ENCODE assay signal across 15 cellular contexts in the genomic region with DNA sequence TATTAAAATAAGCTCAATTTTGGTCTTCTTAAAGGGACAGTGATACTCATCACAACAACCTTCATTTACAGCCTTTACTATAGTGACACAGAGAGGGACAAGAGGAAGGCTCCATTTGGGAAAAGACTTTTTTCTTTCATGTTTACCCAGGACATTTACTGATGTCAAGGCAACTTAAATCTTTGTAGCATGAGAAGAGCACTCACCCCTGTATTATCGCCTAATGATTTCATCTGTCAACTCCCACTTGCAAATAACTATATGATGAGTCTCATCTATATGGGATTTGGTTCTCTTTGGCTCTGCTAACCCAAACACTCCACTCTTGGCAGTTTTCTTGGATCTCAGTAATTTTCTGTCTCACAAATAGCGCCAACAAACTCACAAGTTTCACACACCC. TPM values are rescaled to one million over a fixed set of nuclear protein-coding genes. Genes with fewer than 3 reads are reported as not detected.
"Had no signal": no experiment of that assay in that cellular context is flagged by ENCODE, and none has a peak within 500 bp of the region (broad histone marks: within the 10 kb centered on the region; RNA-seq: fewer than 3 reads in every experiment).

No MANE protein-coding gene starts in this region.

- H3K4me3 Mint-ChIP-seq: activated naive CD4-positive, alpha-beta T cell treated with anti-CD3 and anti-CD28 coated beads for 36 hours; activated T-helper 17 cell treated with anti-CD3 and anti-CD28 coated beads, Interleukin-2, amount 50 U/mL, for 72 hours; neural crest cell; stimulated activated memory B cell treated with anti-CD40 and anti-IgM and Interleukin-4, amounts not matched to agents 10 μg/mL and 1 μg/mL and 100 μg/mL, for 72 hours; T-helper 2 cell treated with Interferon-gamma antibody and Interleukin-4, amounts not matched to agents 5 μg/mL and 100 μg/mL, for 36 hours had no signal

- H3K27me3 Mint-ChIP-seq: activated T-helper 17 cell treated with anti-CD3 and anti-CD28 coated beads, Interleukin-2, amount 50 U/mL, for 72 hours; stimulated activated memory B cell treated with anti-CD40 and anti-IgM and Interleukin-4, amounts not matched to agents 10 μg/mL and 1 μg/mL and 100 μg/mL, for 72 hours had no signal

- H3K27ac Mint-ChIP-seq: activated naive CD4-positive, alpha-beta T cell treated with anti-CD3 and anti-CD28 coated beads for 36 hours; activated T-helper 17 cell treated with anti-CD3 and anti-CD28 coated beads, Interleukin-2, amount 50 U/mL, for 72 hours; stimulated activated memory B cell treated with anti-CD40 and anti-IgM and Interleukin-4, amounts not matched to agents 10 μg/mL and 1 μg/mL and 100 μg/mL, for 72 hours; T-helper 2 cell treated with Interferon-gamma antibody and Interleukin-4, amounts not matched to agents 5 μg/mL and 100 μg/mL, for 36 hours had no signal

- H3K4me3 ChIP-seq: coronary artery, esophagus squamous epithelium, heart left ventricle, pancreas, tibial artery, uterus had no signal

- H3K36me3 ChIP-seq: uterus had no signal

- H3K27ac ChIP-seq: coronary artery, esophagus squamous epithelium, heart left ventricle, pancreas, tibial artery, uterus had no signal

- H3K9me3 Mint-ChIP-seq: activated naive CD4-positive, alpha-beta T cell treated with anti-CD3 and anti-CD28 coated beads for 36 hours; activated T-helper 17 cell treated with anti-CD3 and anti-CD28 coated beads, Interleukin-2, amount 50 U/mL, for 72 hours; neural crest cell; stimulated activated memory B cell treated with anti-CD40 and anti-IgM and Interleukin-4, amounts not matched to agents 10 μg/mL and 1 μg/mL and 100 μg/mL, for 72 hours; T-helper 2 cell treated with Interferon-gamma antibody and Interleukin-4, amounts not matched to agents 5 μg/mL and 100 μg/mL, for 36 hours had no signal

- DNase-seq: activated CD4-positive, alpha-beta T cell treated with anti-CD3 and anti-CD28 coated beads, Interleukin-2, amount 50 U/mL, for 4 hours; activated CD4-positive, CD25-positive, alpha-beta regulatory T cell treated with anti-CD3 and anti-CD28 coated beads, Interleukin-2, amount 50 U/mL, for 72 hours; activated naive CD4-positive, alpha-beta T cell treated with anti-CD3 and anti-CD28 coated beads for 36 hours; caudate nucleus; esophagus squamous epithelium; heart left ventricle; midbrain; pancreas; tibial artery; uterus had no signal

- H3K27me3 ChIP-seq: esophagus squamous epithelium, heart left ventricle, pancreas, tibial artery, uterus had no signal

- H3K4me1 ChIP-seq: esophagus squamous epithelium, uterus had no signal

- H3K4me1 Mint-ChIP-seq: activated T-helper 17 cell treated with anti-CD3 and anti-CD28 coated beads, Interleukin-2, amount 50 U/mL, for 72 hours; stimulated activated memory B cell treated with anti-CD40 and anti-IgM and Interleukin-4, amounts not matched to agents 10 μg/mL and 1 μg/mL and 100 μg/mL, for 72 hours had no signal

- ATAC-seq: activated T-helper 17 cell treated with anti-CD3 and anti-CD28 coated beads, Interleukin-2, amount 50 U/mL, for 72 hours; pancreas; stimulated activated memory B cell treated with anti-CD40 and anti-IgM and Interleukin-4, amounts not matched to agents 10 μg/mL and 1 μg/mL and 100 μg/mL, for 72 hours had no signal

RNA-seq across cellular contexts. Expression of a gene that starts 32.1 kb away (rescaled TPM):
- total RNA-seq: activated naive CD4-positive, alpha-beta T cell treated with anti-CD3 and anti-CD28 coated beads for 36 hours; activated T-helper 17 cell treated with anti-CD3 and anti-CD28 coated beads, Interleukin-2, amount 50 U/mL, for 72 hours; neural crest cell had no signal
